ENCODE assay signal across 12 cellular contexts in the genomic region with DNA sequence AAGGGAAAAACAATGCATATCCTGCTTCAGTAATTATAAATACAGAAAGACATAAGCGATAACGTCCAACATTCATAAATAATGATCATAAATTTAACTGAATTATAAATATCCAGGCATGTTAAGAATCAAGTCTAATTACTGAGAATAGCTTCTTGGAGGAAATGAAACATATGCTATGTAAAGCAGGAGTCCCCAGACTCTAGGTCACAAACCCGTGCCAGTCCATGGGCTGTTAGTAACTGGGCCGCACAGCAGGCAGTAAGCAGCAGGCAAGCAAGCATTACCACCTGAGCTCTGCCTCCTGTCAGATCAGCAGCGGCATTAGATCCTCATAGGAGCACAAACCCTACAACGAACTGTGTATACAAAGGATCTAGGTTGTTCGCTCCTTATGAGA. TPM values are rescaled to one million over a fixed set of nuclear protein-coding genes. Genes with fewer than 3 reads are reported as not detected.
DNase-seq lines count a peak whose midpoint lies in the region; ATAC-seq, FAIRE-seq and TF ChIP-seq lines count a peak whose summit lies in the region.
"Had no signal": no experiment of that assay in that cellular context is flagged by ENCODE, and none has a peak within 500 bp of the region (broad histone marks: within the 10 kb centered on the region; RNA-seq: fewer than 3 reads in every experiment).

No MANE protein-coding gene starts in this region.

- intact Hi-C loops in thyroid gland (cut with DNase I), result no loop called here

- no peak for DNase-seq in activated T-cell treated with anti-CD3 and anti-CD28 coated beads, Interleukin-2, amount 50 U/mL, for 72 hours
- no peak for DNase-seq in activated T-cell treated with anti-CD3 and anti-CD28 coated beads for 4 hours
- peak; percentile 29 to 72 for DNase-seq in NCI-H2081 (lab: John Stamatoyannopoulos, UW)
- no peak for DNase-seq in thyroid gland
- DNase-seq in inferior parietal cortex (ENCODE audit: extremely low spot score), result no peak
- DNase-seq in frontal cortex (ENCODE audit: low spot score in 2 of 2), result no peak
- no peak for DNase-seq in tibial nerve (ENCODE audit: low spot score in 2 of 2)
- DNase-seq: foreskin melanocyte had no signal

- TF ChIP-seq EP300 in tibial nerve (IDR thresholded peaks at IDR 0.05), result no peak

- no peaks in the 10 kb centered on the region for H3K27me3 ChIP-seq in thyroid gland
- no peaks in the 10 kb centered on the region for H3K27me3 ChIP-seq in tibial nerve
- H3K27me3 ChIP-seq: body of pancreas had no signal

- FAIRE-seq in frontal cortex (lab: Jason Lieb, UNC), result no peak
- FAIRE-seq: K562 had no signal

- no peaks in the 10 kb centered on the region for H3K27me3 Mint-ChIP-seq in activated T-cell treated with anti-CD3 and anti-CD28 coated beads, Interleukin-2, amount 50 U/mL, for 72 hours (ENCODE audit: low read depth)

- H3K4me1 ChIP-seq in thyroid gland (peaks cover 46 to 47% of the 10 kb centered on the region in 2 donors), tibial nerve (peaks cover 0 to 8% (median 0%) of the 10 kb centered on the region in 4 donors)

- no peak for TF ChIP-seq POLR2A in thyroid gland (IDR thresholded peaks at IDR 0.05)
- TF ChIP-seq POLR2A in tibial nerve (IDR thresholded peaks at IDR 0.05), result no peak

- H3K4me3 ChIP-seq in thyroid gland (replicated peaks in 1 of 3), result no peak overlapping the region
- H3K4me3 ChIP-seq in tibial nerve, result no peak overlapping the region
- H3K4me3 ChIP-seq: body of pancreas, K562 had no signal

- H3K9me3 Mint-ChIP-seq in activated T-cell treated with anti-CD3 and anti-CD28 coated beads, Interleukin-2, amount 50 U/mL, for 72 hours, result peaks cover 0 to 3% of the 10 kb centered on the region in 2 donors

- H3K4me1 Mint-ChIP-seq in activated T-cell treated with anti-CD3 and anti-CD28 coated beads, Interleukin-2, amount 50 U/mL, for 72 hours (ENCODE audit: low read depth), result peaks cover 28% of the 10 kb centered on the region

- ATAC-seq in activated T-cell treated with anti-CD3 and anti-CD28 coated beads, Interleukin-2, amount 50 U/mL, for 72 hours (replicated peaks in 1 of 2), result no peak
- ATAC-seq in HG02623 (IDR thresholded peaks at IDR 0.05; ENCODE audit: unreplicated experiment), result peak; percentile 91
- ATAC-seq: body of pancreas, K562 had no signal

- no peaks in the 10 kb centered on the region for H3K9me3 ChIP-seq in thyroid gland
- no peaks in the 10 kb centered on the region for H3K9me3 ChIP-seq in tibial nerve
- H3K9me3 ChIP-seq: body of pancreas had no signal

- H3K36me3 ChIP-seq in thyroid gland (no peaks in the 10 kb centered on the region), tibial nerve (peaks cover 0 to 14% (median 0%) of the 10 kb centered on the region in 3 donors)

- no peak for TF ChIP-seq CTCF in thyroid gland (IDR thresholded peaks at IDR 0.05)
- TF ChIP-seq CTCF in tibial nerve (IDR thresholded peaks at IDR 0.05), result no peak

- no peak overlapping the region for H3K4me3 Mint-ChIP-seq in activated T-cell treated with anti-CD3 and anti-CD28 coated beads, Interleukin-2, amount 50 U/mL, for 72 hours
- H3K4me3 Mint-ChIP-seq: nephron had no signal

- H3K27ac ChIP-seq in thyroid gland, result peak overlapping the region in 2 of 3 donors; percentile 6 to 18
- no peak overlapping the region for H3K27ac ChIP-seq in tibial nerve
- H3K27ac ChIP-seq: body of pancreas had no signal

- peaks cover 3 to 7% of the 10 kb centered on the region in 2 donors for H3K36me3 Mint-ChIP-seq in activated T-cell treated with anti-CD3 and anti-CD28 coated beads, Interleukin-2, amount 50 U/mL, for 72 hours (ENCODE audit: insufficient read depth in 2 of 2)

- WGBS in thyroid gland, 2 donors, result 81% methylated on average over 7 of the region's 7 CpGs
- 70 to 71% methylated on average over 7 of the region's 7 CpGs for WGBS in tibial nerve, 2 donors

- H3K27ac Mint-ChIP-seq in activated T-cell treated with anti-CD3 and anti-CD28 coated beads, Interleukin-2, amount 50 U/mL, for 72 hours, result peak overlapping the region; percentile 84

RNA-seq across cellular contexts. Expression of gene CERT1, which starts 50.5 kb away (rescaled TPM):
- 10 to 100 TPM; 31.9 to 34.9 TPM for total RNA-seq in activated T-cell treated with anti-CD3 and anti-CD28 coated beads, Interleukin-2, amount 50 U/mL, for 72 hours
- total RNA-seq in thyroid gland (10 to 100 TPM; 66.3 to 87.5 (median 78.0) TPM), frontal cortex (53.8 TPM), tibial nerve (10 to 100 TPM; 36.1 to 42.3 (median 39.0) TPM)

RNA-seq across cellular contexts. Expression of gene POLK, which starts 50.7 kb away (rescaled TPM):
- total RNA-seq in activated T-cell treated with anti-CD3 and anti-CD28 coated beads, Interleukin-2, amount 50 U/mL, for 72 hours, result 10 to 100 TPM; 31.4 to 34.2 TPM
- 10 to 100 TPM; 49.8 to 74.5 (median 63.3) TPM for total RNA-seq in thyroid gland
- total RNA-seq in frontal cortex, result 39.9 TPM
- total RNA-seq in tibial nerve, result 10 to 100 TPM; 48.6 to 58.8 (median 56.2) TPM

Comparison
In these comparisons a context has a peak if more than half of its experiments do, and no peak if none do; other contexts are left out.
1. DNase-seq: peak in NCI-H2081 (2 of 2); none in activated T-cell treated with anti-CD3 and anti-CD28 coated beads, Interleukin-2, amount 50 U/mL, for 72 hours (0 of 2), activated T-cell treated with anti-CD3 and anti-CD28 coated beads for 4 hours (single experiment), thyroid gland (0 of 2), inferior parietal cortex (single experiment), frontal cortex (0 of 2) and tibial nerve (0 of 2).
2. H3K27ac ChIP-seq: peak in thyroid gland (2 of 3); none in tibial nerve (0 of 4).